3 cellular contexts compared by ENCODE assay signal in the genomic region with DNA sequence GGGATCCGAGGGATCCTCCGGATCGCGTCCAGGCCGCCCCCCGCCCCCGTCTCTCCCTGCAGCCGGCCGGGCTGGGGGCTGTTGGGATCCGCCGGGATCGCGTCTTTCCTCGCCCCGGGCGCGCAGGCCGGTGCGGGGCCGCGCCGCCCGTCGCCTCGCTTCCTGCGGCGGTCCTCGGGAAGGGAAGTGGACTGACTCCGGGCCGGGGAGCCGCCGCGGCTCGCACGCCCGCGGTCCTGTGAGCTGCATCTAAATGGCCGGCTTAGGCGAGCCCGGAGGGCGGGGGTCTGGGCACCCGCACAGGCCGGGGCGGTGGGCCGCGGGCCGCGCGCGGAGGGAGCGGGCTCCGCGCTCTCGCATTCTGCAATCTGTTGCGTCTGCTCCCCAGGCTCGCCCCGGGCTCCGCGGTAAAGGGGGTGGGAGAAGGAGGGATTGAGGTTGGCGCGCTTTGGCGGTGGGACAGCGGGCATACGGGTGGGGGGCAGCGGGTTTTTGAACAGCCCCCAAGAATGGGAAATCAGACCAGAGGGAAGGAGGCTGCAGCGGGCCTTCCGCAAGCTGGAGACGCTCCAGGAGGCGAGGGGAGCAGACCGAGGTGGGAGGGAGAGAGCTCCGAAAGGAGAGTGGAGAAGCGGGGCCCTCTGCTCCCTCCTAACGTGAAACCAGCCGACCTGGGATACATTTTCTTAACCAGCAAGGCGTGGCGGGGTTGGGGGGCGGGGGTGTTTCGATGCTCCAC.
A peak's percentile ranks its signal among the peaks of the same experiment; 100 is the strongest.
TF ChIP-seq lines count a peak whose summit lies in the region.

No MANE protein-coding gene starts in this region.

TF ChIP-seq in SK-N-SH, 30 proteins besides CTCF, POLR2A, EP300 and RAD21:
- no peak for TF ChIP-seq FOSL2 (IDR thresholded peaks at IDR 0.05; ENCODE audit: borderline replicate concordance, low read depth)
- peak; percentile 23; the same call in 1 of the 2 replicates for TF ChIP-seq EZH2phosphoT487 (IDR thresholded peaks at IDR 0.05; ENCODE audit: borderline replicate concordance, low read depth)

TF ChIP-seq in SK-N-SH treated with all-trans-retinoic acid at 6 μM for 48 hours, 23 proteins besides CTCF, POLR2A, EP300 and RAD21 (continues in another document):
- TF ChIP-seq BACH2 (CRISPR knock-in tag; IDR thresholded peaks at IDR 0.05; ENCODE audit: borderline replicate concordance): no peak
- no peak for TF ChIP-seq ZC3H10 (CRISPR knock-in tag; IDR thresholded peaks at IDR 0.05)
- TF ChIP-seq, protein P1, sequence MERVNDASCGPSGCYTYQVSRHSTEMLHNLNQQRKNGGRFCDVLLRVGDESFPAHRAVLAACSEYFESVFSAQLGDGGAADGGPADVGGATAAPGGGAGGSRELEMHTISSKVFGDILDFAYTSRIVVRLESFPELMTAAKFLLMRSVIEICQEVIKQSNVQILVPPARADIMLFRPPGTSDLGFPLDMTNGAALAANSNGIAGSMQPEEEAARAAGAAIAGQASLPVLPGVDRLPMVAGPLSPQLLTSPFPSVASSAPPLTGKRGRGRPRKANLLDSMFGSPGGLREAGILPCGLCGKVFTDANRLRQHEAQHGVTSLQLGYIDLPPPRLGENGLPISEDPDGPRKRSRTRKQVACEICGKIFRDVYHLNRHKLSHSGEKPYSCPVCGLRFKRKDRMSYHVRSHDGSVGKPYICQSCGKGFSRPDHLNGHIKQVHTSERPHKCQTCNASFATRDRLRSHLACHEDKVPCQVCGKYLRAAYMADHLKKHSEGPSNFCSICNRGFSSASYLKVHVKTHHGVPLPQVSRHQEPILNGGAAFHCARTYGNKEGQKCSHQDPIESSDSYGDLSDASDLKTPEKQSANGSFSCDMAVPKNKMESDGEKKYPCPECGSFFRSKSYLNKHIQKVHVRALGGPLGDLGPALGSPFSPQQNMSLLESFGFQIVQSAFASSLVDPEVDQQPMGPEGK (CRISPR knock-in tag; IDR thresholded peaks at IDR 0.05; ENCODE audit: borderline replicate concordance): no peak
- TF ChIP-seq ZNF70 (CRISPR knock-in tag; IDR thresholded peaks at IDR 0.05): no peak
- TF ChIP-seq, protein P2, sequence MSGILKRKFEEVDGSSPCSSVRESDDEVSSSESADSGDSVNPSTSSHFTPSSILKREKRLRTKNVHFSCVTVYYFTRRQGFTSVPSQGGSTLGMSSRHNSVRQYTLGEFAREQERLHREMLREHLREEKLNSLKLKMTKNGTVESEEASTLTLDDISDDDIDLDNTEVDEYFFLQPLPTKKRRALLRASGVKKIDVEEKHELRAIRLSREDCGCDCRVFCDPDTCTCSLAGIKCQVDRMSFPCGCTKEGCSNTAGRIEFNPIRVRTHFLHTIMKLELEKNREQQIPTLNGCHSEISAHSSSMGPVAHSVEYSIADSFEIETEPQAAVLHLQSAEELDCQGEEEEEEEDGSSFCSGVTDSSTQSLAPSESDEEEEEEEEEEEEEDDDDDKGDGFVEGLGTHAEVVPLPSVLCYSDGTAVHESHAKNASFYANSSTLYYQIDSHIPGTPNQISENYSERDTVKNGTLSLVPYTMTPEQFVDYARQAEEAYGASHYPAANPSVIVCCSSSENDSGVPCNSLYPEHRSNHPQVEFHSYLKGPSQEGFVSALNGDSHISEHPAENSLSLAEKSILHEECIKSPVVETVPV (CRISPR knock-in tag; IDR thresholded peaks at IDR 0.05): no peak
- TF ChIP-seq RARB (CRISPR knock-in tag; IDR thresholded peaks at IDR 0.05): no peak
- no peak for TF ChIP-seq OSR1 (CRISPR knock-in tag; IDR thresholded peaks at IDR 0.05)
- TF ChIP-seq, protein P3, sequence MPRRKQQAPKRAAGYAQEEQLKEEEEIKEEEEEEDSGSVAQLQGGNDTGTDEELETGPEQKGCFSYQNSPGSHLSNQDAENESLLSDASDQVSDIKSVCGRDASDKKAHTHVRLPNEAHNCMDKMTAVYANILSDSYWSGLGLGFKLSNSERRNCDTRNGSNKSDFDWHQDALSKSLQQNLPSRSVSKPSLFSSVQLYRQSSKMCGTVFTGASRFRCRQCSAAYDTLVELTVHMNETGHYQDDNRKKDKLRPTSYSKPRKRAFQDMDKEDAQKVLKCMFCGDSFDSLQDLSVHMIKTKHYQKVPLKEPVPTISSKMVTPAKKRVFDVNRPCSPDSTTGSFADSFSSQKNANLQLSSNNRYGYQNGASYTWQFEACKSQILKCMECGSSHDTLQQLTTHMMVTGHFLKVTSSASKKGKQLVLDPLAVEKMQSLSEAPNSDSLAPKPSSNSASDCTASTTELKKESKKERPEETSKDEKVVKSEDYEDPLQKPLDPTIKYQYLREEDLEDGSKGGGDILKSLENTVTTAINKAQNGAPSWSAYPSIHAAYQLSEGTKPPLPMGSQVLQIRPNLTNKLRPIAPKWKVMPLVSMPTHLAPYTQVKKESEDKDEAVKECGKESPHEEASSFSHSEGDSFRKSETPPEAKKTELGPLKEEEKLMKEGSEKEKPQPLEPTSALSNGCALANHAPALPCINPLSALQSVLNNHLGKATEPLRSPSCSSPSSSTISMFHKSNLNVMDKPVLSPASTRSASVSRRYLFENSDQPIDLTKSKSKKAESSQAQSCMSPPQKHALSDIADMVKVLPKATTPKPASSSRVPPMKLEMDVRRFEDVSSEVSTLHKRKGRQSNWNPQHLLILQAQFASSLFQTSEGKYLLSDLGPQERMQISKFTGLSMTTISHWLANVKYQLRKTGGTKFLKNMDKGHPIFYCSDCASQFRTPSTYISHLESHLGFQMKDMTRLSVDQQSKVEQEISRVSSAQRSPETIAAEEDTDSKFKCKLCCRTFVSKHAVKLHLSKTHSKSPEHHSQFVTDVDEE (CRISPR knock-in tag; IDR thresholded peaks at IDR 0.05): no peak
- no peak for TF ChIP-seq ZFP3 (CRISPR knock-in tag; IDR thresholded peaks at IDR 0.05)
- no peak for TF ChIP-seq ZFP30 (CRISPR knock-in tag; IDR thresholded peaks at IDR 0.05)
- TF ChIP-seq, protein P4, sequence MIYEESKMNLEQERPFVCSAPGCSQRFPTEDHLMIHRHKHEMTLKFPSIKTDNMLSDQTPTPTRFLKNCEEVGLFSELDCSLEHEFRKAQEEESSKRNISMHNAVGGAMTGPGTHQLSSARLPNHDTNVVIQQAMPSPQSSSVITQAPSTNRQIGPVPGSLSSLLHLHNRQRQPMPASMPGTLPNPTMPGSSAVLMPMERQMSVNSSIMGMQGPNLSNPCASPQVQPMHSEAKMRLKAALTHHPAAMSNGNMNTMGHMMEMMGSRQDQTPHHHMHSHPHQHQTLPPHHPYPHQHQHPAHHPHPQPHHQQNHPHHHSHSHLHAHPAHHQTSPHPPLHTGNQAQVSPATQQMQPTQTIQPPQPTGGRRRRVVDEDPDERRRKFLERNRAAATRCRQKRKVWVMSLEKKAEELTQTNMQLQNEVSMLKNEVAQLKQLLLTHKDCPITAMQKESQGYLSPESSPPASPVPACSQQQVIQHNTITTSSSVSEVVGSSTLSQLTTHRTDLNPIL (CRISPR knock-in tag; IDR thresholded peaks at IDR 0.05; ENCODE audit: low read depth): no peak
- TF ChIP-seq ISL1 (CRISPR knock-in tag; IDR thresholded peaks at IDR 0.05): no peak
- TF ChIP-seq, protein P5, sequence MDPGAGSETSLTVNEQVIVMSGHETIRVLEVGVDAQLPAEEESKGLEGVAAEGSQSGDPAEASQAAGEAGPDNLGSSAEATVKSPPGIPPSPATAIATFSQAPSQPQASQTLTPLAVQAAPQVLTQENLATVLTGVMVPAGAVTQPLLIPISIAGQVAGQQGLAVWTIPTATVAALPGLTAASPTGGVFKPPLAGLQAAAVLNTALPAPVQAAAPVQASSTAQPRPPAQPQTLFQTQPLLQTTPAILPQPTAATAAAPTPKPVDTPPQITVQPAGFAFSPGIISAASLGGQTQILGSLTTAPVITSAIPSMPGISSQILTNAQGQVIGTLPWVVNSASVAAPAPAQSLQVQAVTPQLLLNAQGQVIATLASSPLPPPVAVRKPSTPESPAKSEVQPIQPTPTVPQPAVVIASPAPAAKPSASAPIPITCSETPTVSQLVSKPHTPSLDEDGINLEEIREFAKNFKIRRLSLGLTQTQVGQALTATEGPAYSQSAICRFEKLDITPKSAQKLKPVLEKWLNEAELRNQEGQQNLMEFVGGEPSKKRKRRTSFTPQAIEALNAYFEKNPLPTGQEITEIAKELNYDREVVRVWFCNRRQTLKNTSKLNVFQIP (CRISPR knock-in tag; IDR thresholded peaks at IDR 0.05; ENCODE audit: borderline replicate concordance, low read depth): no peak
- TF ChIP-seq ZNF565 (CRISPR knock-in tag; conservative IDR thresholded peaks at IDR 0.05; ENCODE audit: low read depth): no peak
- no peak for TF ChIP-seq SNAI2 (CRISPR knock-in tag; IDR thresholded peaks at IDR 0.05)
- no peak for TF ChIP-seq GLIS3 (CRISPR knock-in tag; IDR thresholded peaks at IDR 0.05)

TF ChIP-seq in GM12878, 131 proteins besides CTCF, POLR2A, EP300 and RAD21:
- TF ChIP-seq SUZ12 (IDR thresholded peaks at IDR 0.05; ENCODE audit: unreplicated experiment) (peak; percentile 81), NR2C2 (IDR thresholded peaks at IDR 0.05; ENCODE audit: borderline replicate concordance, control insufficient read depth, insufficient read length, low read depth) (no peak)
